ENCODE assay signal across 2 cellular contexts in the genomic region with DNA sequence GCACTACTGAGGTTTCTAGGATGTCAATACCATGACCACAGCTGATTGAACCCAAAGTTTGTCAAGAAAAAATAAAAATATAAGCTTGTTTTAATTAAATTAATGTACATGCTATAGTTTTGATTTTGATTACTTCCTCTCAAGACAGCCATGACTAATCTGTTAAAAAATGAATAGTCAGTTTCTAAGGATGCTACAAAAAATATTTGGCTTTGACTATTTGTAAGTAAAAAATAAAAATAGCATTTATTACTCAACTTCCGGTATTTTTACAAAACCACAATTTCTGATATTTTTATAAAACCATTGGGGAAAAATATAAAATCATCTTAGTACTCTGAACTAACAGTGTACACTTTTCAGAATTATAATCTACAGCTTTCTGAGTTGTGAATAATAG.
TF ChIP-seq lines count a peak whose summit lies in the region.

No MANE protein-coding gene starts in this region.

TF ChIP-seq in SK-N-SH, 30 proteins besides CTCF, POLR2A, EP300 and RAD21:
- TF ChIP-seq, protein P1, sequence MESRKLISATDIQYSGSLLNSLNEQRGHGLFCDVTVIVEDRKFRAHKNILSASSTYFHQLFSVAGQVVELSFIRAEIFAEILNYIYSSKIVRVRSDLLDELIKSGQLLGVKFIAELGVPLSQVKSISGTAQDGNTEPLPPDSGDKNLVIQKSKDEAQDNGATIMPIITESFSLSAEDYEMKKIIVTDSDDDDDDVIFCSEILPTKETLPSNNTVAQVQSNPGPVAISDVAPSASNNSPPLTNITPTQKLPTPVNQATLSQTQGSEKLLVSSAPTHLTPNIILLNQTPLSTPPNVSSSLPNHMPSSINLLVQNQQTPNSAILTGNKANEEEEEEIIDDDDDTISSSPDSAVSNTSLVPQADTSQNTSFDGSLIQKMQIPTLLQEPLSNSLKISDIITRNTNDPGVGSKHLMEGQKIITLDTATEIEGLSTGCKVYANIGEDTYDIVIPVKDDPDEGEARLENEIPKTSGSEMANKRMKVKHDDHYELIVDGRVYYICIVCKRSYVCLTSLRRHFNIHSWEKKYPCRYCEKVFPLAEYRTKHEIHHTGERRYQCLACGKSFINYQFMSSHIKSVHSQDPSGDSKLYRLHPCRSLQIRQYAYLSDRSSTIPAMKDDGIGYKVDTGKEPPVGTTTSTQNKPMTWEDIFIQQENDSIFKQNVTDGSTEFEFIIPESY (IDR thresholded peaks at IDR 0.05; ENCODE audit: borderline replicate concordance, low read depth) = no peak
- TF ChIP-seq TEAD4 (IDR thresholded peaks at IDR 0.05; ENCODE audit: borderline replicate concordance, insufficient read depth) (no peak), MEF2A (IDR thresholded peaks at IDR 0.05; ENCODE audit: borderline replicate concordance, low read depth) (0 out of 2 replicates have a peak, but pooled peaks have one; percentile 17), POLR2AphosphoS5 (IDR thresholded peaks at IDR 0.05; ENCODE audit: low read depth, low read length) (no peak), RCOR1 (IDR thresholded peaks at IDR 0.05; ENCODE audit: low read length) (no peak)

TF ChIP-seq in SK-N-SH treated with all-trans-retinoic acid at 6 μM for 48 hours, 23 proteins besides CTCF, POLR2A, EP300 and RAD21:
- TF ChIP-seq SNAI2 (CRISPR knock-in tag; IDR thresholded peaks at IDR 0.05) (no peak), ISL1 (CRISPR knock-in tag; IDR thresholded peaks at IDR 0.05) (no peak), OSR1 (CRISPR knock-in tag; IDR thresholded peaks at IDR 0.05) (no peak), ZFP3 (CRISPR knock-in tag; IDR thresholded peaks at IDR 0.05) (no peak), TOX (CRISPR knock-in tag; IDR thresholded peaks at IDR 0.05; ENCODE audit: borderline replicate concordance) (no peak), GLIS3 (CRISPR knock-in tag; IDR thresholded peaks at IDR 0.05) (no peak), ZNF8 (CRISPR knock-in tag; IDR thresholded peaks at IDR 0.05) (no peak), ZFP30 (CRISPR knock-in tag; IDR thresholded peaks at IDR 0.05) (no peak), ZNF70 (CRISPR knock-in tag; IDR thresholded peaks at IDR 0.05) (no peak), CSDC2 (CRISPR knock-in tag; IDR thresholded peaks at IDR 0.05) (no peak), ZC3H10 (CRISPR knock-in tag; IDR thresholded peaks at IDR 0.05) (no peak), ARNTL (CRISPR knock-in tag; IDR thresholded peaks at IDR 0.05; ENCODE audit: borderline replicate concordance, low read depth) (no peak), PPARA (CRISPR knock-in tag; IDR thresholded peaks at IDR 0.05; ENCODE audit: borderline replicate concordance) (no peak), TCF4 (CRISPR knock-in tag; IDR thresholded peaks at IDR 0.05; ENCODE audit: borderline replicate concordance) (no peak), ESRRG (CRISPR knock-in tag; IDR thresholded peaks at IDR 0.05) (no peak)
- TF ChIP-seq, protein P2, sequence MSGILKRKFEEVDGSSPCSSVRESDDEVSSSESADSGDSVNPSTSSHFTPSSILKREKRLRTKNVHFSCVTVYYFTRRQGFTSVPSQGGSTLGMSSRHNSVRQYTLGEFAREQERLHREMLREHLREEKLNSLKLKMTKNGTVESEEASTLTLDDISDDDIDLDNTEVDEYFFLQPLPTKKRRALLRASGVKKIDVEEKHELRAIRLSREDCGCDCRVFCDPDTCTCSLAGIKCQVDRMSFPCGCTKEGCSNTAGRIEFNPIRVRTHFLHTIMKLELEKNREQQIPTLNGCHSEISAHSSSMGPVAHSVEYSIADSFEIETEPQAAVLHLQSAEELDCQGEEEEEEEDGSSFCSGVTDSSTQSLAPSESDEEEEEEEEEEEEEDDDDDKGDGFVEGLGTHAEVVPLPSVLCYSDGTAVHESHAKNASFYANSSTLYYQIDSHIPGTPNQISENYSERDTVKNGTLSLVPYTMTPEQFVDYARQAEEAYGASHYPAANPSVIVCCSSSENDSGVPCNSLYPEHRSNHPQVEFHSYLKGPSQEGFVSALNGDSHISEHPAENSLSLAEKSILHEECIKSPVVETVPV (CRISPR knock-in tag; IDR thresholded peaks at IDR 0.05) = no peak
- TF ChIP-seq, protein P3, sequence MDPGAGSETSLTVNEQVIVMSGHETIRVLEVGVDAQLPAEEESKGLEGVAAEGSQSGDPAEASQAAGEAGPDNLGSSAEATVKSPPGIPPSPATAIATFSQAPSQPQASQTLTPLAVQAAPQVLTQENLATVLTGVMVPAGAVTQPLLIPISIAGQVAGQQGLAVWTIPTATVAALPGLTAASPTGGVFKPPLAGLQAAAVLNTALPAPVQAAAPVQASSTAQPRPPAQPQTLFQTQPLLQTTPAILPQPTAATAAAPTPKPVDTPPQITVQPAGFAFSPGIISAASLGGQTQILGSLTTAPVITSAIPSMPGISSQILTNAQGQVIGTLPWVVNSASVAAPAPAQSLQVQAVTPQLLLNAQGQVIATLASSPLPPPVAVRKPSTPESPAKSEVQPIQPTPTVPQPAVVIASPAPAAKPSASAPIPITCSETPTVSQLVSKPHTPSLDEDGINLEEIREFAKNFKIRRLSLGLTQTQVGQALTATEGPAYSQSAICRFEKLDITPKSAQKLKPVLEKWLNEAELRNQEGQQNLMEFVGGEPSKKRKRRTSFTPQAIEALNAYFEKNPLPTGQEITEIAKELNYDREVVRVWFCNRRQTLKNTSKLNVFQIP (CRISPR knock-in tag; IDR thresholded peaks at IDR 0.05; ENCODE audit: borderline replicate concordance, low read depth) = no peak
- TF ChIP-seq, protein P4, sequence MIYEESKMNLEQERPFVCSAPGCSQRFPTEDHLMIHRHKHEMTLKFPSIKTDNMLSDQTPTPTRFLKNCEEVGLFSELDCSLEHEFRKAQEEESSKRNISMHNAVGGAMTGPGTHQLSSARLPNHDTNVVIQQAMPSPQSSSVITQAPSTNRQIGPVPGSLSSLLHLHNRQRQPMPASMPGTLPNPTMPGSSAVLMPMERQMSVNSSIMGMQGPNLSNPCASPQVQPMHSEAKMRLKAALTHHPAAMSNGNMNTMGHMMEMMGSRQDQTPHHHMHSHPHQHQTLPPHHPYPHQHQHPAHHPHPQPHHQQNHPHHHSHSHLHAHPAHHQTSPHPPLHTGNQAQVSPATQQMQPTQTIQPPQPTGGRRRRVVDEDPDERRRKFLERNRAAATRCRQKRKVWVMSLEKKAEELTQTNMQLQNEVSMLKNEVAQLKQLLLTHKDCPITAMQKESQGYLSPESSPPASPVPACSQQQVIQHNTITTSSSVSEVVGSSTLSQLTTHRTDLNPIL (CRISPR knock-in tag; IDR thresholded peaks at IDR 0.05; ENCODE audit: low read depth) = no peak
- TF ChIP-seq, protein P5, sequence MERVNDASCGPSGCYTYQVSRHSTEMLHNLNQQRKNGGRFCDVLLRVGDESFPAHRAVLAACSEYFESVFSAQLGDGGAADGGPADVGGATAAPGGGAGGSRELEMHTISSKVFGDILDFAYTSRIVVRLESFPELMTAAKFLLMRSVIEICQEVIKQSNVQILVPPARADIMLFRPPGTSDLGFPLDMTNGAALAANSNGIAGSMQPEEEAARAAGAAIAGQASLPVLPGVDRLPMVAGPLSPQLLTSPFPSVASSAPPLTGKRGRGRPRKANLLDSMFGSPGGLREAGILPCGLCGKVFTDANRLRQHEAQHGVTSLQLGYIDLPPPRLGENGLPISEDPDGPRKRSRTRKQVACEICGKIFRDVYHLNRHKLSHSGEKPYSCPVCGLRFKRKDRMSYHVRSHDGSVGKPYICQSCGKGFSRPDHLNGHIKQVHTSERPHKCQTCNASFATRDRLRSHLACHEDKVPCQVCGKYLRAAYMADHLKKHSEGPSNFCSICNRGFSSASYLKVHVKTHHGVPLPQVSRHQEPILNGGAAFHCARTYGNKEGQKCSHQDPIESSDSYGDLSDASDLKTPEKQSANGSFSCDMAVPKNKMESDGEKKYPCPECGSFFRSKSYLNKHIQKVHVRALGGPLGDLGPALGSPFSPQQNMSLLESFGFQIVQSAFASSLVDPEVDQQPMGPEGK (CRISPR knock-in tag; IDR thresholded peaks at IDR 0.05; ENCODE audit: borderline replicate concordance) = no peak
